In the genomic region with DNA sequence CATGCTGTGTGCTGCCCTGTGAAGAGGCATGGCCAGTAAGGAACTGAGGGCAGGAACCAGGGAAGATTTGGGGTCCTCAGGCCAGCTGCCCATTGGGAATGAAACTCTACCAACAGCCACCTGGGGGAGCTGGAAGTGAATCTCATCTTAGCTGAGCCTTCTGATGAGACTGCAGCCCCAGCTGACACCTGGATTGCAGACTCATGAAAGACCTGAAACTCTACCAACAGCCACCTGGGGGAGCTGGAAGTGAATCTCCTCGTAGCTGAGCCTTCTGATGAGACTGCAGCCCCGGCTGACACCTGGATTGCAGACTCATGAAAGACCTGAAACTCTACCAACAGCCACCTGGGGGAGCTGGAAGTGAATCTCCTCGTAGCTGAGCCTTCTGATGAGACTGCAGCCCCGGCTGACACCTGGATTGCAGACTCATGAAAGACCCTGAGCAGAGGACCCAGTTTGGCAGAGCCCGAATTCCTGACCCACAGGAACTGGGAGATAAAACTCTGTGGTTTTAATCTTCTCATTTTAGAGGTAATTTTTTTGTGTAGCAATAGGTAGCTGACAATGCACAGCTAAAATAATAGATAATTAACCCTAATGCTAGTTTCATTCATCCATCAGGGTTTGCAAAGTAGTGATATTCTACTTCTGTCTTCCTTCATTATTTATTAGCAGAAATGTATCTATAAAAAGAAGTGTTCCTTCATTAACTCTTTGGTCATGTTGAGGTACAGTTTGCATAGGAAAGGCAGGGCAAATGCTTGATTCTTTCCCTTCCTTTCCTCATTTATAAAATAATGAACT, we compare ENCODE assay signal across 1 cellular context.
A peak's percentile ranks its signal among the peaks of the same experiment; 100 is the strongest.
TF ChIP-seq lines count a peak whose summit lies in the region.
"Not testable (repeated sequence)": the region's sequence is repeated elsewhere in the genome, so short reads cannot be mapped to it uniquely, and the experiment has no call there.

No MANE protein-coding gene starts in this region.

TF ChIP-seq in K562, 482 proteins besides CTCF, POLR2A, EP300 and RAD21:
- TF ChIP-seq CEBPB (tag; IDR thresholded peaks at IDR 0.05) (peak; percentile 51), CEBPG (tag; conservative IDR thresholded peaks at IDR 0.05 in 1 of 2, IDR thresholded peaks at IDR 0.05 in 1 of 2) (peak in 1 of 2 experiments; percentile 62; a peak in 1 of 4 replicates), CBX3 (IDR thresholded peaks at IDR 0.05; ENCODE audit: borderline replicate concordance in 1 of 2, low read length in 2 of 2) (peak in 1 of 2 experiments; percentile 57; a peak in 1 of 3 replicates)
- TF ChIP-seq CEBPG (CRISPR knock-in tag; IDR thresholded peaks at IDR 0.05): not testable (repeated sequence)
- TF ChIP-seq, protein P1, sequence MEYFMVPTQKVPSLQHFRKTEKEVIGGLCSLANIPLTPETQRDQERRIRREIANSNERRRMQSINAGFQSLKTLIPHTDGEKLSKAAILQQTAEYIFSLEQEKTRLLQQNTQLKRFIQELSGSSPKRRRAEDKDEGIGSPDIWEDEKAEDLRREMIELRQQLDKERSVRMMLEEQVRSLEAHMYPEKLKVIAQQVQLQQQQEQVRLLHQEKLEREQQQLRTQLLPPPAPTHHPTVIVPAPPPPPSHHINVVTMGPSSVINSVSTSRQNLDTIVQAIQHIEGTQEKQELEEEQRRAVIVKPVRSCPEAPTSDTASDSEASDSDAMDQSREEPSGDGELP (CRISPR knock-in tag; IDR thresholded peaks at IDR 0.05; ENCODE audit: borderline replicate concordance): peak; percentile 30; the same call in 1 of the 2 replicates
